Comparison of ENCODE assay signal across 24 cellular contexts in genomic region chr6:169798764-169799473, GRCh38.
"Had no signal": no experiment of that assay in that cellular context is flagged by ENCODE, and none has a peak within 500 bp of the region (broad histone marks: within the 10 kb centered on the region; RNA-seq: fewer than 3 reads in every experiment).

No MANE protein-coding gene starts in this region.

- H3K27ac ChIP-seq: adrenal gland, spleen, vagina had no signal

- H3K9me3 ChIP-seq: adrenal gland, spleen, tibial nerve, vagina had no signal

- DNase-seq: activated CD4-positive, alpha-beta T cell treated with anti-CD3 and anti-CD28 coated beads, Interleukin-2, amount 10 ng/mL, durations not matched to agents 7 days and 5 days; activated CD8-positive, alpha-beta memory T cell treated with anti-CD3 and anti-CD28 coated beads, Interleukin-2, amount 50 U/mL, for 48 hours; activated CD8-positive, alpha-beta T cell treated with anti-CD3 and anti-CD28 coated beads, Interleukin-2, amount 10 ng/mL, durations not matched to agents 7 days and 5 days; activated effector memory CD4-positive, alpha-beta T cell treated with anti-CD3 and anti-CD28 coated beads, Interleukin-2, amount 50 U/mL, for 16 hours; activated T-cell treated with anti-CD3 and anti-CD28 coated beads, Interleukin-2, amount 50 U/mL, for 72 hours; cerebellar nuclear complex; effector memory CD8-positive, alpha-beta T cell; occipital lobe; retina; stimulated activated naive B cell treated with anti-CD40 and anti-IgM and Interleukin-4, amounts not matched to agents 10 μg/mL and 1 μg/mL and 100 μg/mL, for 72 hours; T-helper 1 cell; T-helper 9 cell had no signal

- H3K4me1 ChIP-seq: adrenal gland, vagina had no signal

- H3K36me3 ChIP-seq: adrenal gland, spleen, tibial nerve, vagina had no signal

- FAIRE-seq: astrocyte, bronchial epithelial cell, keratinocyte had no signal

- ATAC-seq: activated CD4-positive, CD25-positive, alpha-beta regulatory T cell treated with anti-CD3 and anti-CD28 coated beads, Interleukin-2, amount 50 U/mL, for 24 hours; activated CD8-positive, alpha-beta T cell treated with anti-CD3 and anti-CD28 coated beads, Interleukin-2, amount 10 ng/mL, durations not matched to agents 7 days and 5 days; activated naive CD4-positive, alpha-beta T cell treated with anti-CD3 and anti-CD28 coated beads, Interleukin-2, amount 50 U/mL, for 72 hours; activated T-cell treated with anti-CD3 and anti-CD28 coated beads, Interleukin-2, amount 50 U/mL, for 72 hours; effector memory CD8-positive, alpha-beta T cell; natural killer cell treated with Interleukin-12 subunit alpha and Interleukin-12 subunit beta and Interleukin-15 and Interleukin-18, amount 100 ng/mL, for 72 hours; stimulated activated naive B cell treated with anti-CD40 and anti-IgM and Interleukin-4, amounts not matched to agents 10 μg/mL and 1 μg/mL and 100 μg/mL, for 72 hours had no signal

- H3K4me3 Mint-ChIP-seq: activated CD4-positive, alpha-beta T cell treated with anti-CD3 and anti-CD28 coated beads, Interleukin-2, amount 10 ng/mL, durations not matched to agents 7 days and 5 days; activated CD8-positive, alpha-beta T cell treated with anti-CD3 and anti-CD28 coated beads, Interleukin-2, amount 10 ng/mL, durations not matched to agents 7 days and 5 days; activated T-cell treated with anti-CD3 and anti-CD28 coated beads, Interleukin-2, amount 50 U/mL, for 72 hours; dendritic cell treated with granulocyte-macrophage colony-stimulating factor and Interleukin-4, amounts not matched to agents 40 ng/mL and 50 ng/mL, for 4 days; effector memory CD8-positive, alpha-beta T cell; mesothelial cell of epicardium; natural killer cell treated with Interleukin-12 subunit alpha and Interleukin-12 subunit beta and Interleukin-15 and Interleukin-18, amount 100 ng/mL, for 72 hours; stimulated activated naive B cell treated with anti-CD40 and anti-IgM and Interleukin-4, amounts not matched to agents 10 μg/mL and 1 μg/mL and 100 μg/mL, for 72 hours had no signal

- H3K9me3 Mint-ChIP-seq: activated CD4-positive, alpha-beta T cell treated with anti-CD3 and anti-CD28 coated beads, Interleukin-2, amount 10 ng/mL, durations not matched to agents 7 days and 5 days; activated naive CD4-positive, alpha-beta T cell treated with anti-CD3 and anti-CD28 coated beads, Interleukin-2, amount 50 U/mL, for 72 hours; activated T-cell treated with anti-CD3 and anti-CD28 coated beads, Interleukin-2, amount 50 U/mL, for 72 hours; dendritic cell treated with granulocyte-macrophage colony-stimulating factor and Interleukin-4, amounts not matched to agents 40 ng/mL and 50 ng/mL, for 4 days; effector memory CD8-positive, alpha-beta T cell; natural killer cell treated with Interleukin-12 subunit alpha and Interleukin-12 subunit beta and Interleukin-15 and Interleukin-18, amount 100 ng/mL, for 72 hours; stimulated activated naive B cell treated with anti-CD40 and anti-IgM and Interleukin-4, amounts not matched to agents 10 μg/mL and 1 μg/mL and 100 μg/mL, for 72 hours had no signal

- H3K4me3 ChIP-seq: adrenal gland, spleen, tibial nerve, vagina had no signal

- H3K36me3 Mint-ChIP-seq: activated naive CD4-positive, alpha-beta T cell treated with anti-CD3 and anti-CD28 coated beads, Interleukin-2, amount 50 U/mL, for 72 hours; mesothelial cell of epicardium; natural killer cell treated with Interleukin-12 subunit alpha and Interleukin-12 subunit beta and Interleukin-15 and Interleukin-18, amount 100 ng/mL, for 72 hours; stimulated activated naive B cell treated with anti-CD40 and anti-IgM and Interleukin-4, amounts not matched to agents 10 μg/mL and 1 μg/mL and 100 μg/mL, for 72 hours had no signal

- H3K27me3 ChIP-seq: adrenal gland, tibial nerve, vagina had no signal

- H3K27ac Mint-ChIP-seq: activated CD4-positive, alpha-beta T cell treated with anti-CD3 and anti-CD28 coated beads, Interleukin-2, amount 10 ng/mL, durations not matched to agents 7 days and 5 days; activated CD8-positive, alpha-beta T cell treated with anti-CD3 and anti-CD28 coated beads, Interleukin-2, amount 10 ng/mL, durations not matched to agents 7 days and 5 days; activated naive CD4-positive, alpha-beta T cell treated with anti-CD3 and anti-CD28 coated beads, Interleukin-2, amount 50 U/mL, for 72 hours; activated T-cell treated with anti-CD3 and anti-CD28 coated beads, Interleukin-2, amount 50 U/mL, for 72 hours; dendritic cell treated with granulocyte-macrophage colony-stimulating factor and Interleukin-4, amounts not matched to agents 40 ng/mL and 50 ng/mL, for 4 days; effector memory CD8-positive, alpha-beta T cell; mesothelial cell of epicardium; natural killer cell treated with Interleukin-12 subunit alpha and Interleukin-12 subunit beta and Interleukin-15 and Interleukin-18, amount 100 ng/mL, for 72 hours; stimulated activated naive B cell treated with anti-CD40 and anti-IgM and Interleukin-4, amounts not matched to agents 10 μg/mL and 1 μg/mL and 100 μg/mL, for 72 hours had no signal
